Comparison of ENCODE assay signal across 1 cellular context in genomic region chr2:207898354-207898695, GRCh38.
A peak's percentile ranks its signal among the peaks of the same experiment; 100 is the strongest.
TF ChIP-seq lines count a peak whose summit lies in the region.

No MANE protein-coding gene starts in this region.

TF ChIP-seq in HepG2, 621 proteins besides CTCF, POLR2A, EP300 and RAD21 (continued from another document):
- TF ChIP-seq ZXDC (CRISPR knock-in tag; IDR thresholded peaks at IDR 0.05) = no peak
- TF ChIP-seq, protein P1, sequence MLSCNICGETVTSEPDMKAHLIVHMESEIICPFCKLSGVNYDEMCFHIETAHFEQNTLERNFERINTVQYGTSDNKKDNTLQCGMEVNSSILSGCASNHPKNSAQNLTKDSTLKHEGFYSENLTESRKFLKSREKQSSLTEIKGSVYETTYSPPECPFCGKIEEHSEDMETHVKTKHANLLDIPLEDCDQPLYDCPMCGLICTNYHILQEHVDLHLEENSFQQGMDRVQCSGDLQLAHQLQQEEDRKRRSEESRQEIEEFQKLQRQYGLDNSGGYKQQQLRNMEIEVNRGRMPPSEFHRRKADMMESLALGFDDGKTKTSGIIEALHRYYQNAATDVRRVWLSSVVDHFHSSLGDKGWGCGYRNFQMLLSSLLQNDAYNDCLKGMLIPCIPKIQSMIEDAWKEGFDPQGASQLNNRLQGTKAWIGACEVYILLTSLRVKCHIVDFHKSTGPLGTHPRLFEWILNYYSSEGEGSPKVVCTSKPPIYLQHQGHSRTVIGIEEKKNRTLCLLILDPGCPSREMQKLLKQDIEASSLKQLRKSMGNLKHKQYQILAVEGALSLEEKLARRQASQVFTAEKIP (CRISPR knock-in tag; IDR thresholded peaks at IDR 0.05; ENCODE audit: borderline replicate concordance) = no peak
- TF ChIP-seq ZBTB40 (IDR thresholded peaks at IDR 0.05) = no peak
- no peak for TF ChIP-seq ZBTB40 (CRISPR knock-in tag; IDR thresholded peaks at IDR 0.05)
- TF ChIP-seq, protein P2, sequence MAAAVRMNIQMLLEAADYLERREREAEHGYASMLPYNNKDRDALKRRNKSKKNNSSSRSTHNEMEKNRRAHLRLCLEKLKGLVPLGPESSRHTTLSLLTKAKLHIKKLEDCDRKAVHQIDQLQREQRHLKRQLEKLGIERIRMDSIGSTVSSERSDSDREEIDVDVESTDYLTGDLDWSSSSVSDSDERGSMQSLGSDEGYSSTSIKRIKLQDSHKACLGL (CRISPR knock-in tag; IDR thresholded peaks at IDR 0.05) = 0 out of 2 replicates have a peak, but pooled peaks have one; percentile 28
- TF ChIP-seq, protein P3, sequence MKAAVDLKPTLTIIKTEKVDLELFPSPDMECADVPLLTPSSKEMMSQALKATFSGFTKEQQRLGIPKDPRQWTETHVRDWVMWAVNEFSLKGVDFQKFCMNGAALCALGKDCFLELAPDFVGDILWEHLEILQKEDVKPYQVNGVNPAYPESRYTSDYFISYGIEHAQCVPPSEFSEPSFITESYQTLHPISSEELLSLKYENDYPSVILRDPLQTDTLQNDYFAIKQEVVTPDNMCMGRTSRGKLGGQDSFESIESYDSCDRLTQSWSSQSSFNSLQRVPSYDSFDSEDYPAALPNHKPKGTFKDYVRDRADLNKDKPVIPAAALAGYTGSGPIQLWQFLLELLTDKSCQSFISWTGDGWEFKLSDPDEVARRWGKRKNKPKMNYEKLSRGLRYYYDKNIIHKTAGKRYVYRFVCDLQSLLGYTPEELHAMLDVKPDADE (CRISPR knock-in tag; IDR thresholded peaks at IDR 0.05) = no peak
- TF ChIP-seq CEBPG (CRISPR knock-in tag; IDR thresholded peaks at IDR 0.05) = no peak
- no peak for TF ChIP-seq KLF11 (CRISPR knock-in tag; IDR thresholded peaks at IDR 0.05)
